ENCODE assay signal across 12 cellular contexts in the genomic region with DNA sequence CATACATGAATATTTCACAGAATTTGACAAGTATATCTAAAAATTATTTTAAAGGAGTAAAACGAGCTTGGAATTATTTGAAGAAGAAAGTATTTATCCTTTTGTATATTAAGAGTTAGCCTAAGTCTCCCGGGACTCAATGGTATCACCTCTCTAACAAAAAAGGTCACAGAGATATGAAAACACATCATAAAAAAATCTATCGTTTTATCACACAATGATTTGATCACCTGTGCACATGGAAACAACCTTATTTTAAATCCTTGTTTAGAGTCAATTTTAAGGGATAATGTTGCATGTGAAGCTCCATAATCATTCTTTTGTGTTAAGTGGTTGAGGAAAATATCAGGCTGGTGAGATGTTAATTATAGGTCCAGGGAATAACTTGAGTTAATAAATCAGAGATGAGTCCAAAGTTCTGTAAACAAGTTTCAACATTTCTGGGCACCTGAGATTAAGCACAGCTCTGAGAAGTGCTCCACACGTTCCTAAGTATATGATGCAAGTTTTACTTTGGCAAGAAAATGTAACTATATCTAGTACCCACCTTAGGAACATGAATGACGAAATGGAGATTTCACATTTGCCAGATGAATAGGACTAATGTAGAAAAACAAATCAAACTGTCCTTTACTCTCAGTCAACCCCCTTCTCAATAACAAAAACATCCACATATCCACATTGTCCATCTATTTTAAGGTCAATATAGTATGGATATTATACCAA.
A peak's percentile ranks its signal among the peaks of the same experiment; 100 is the strongest.
DNase-seq lines count a peak whose midpoint lies in the region; ATAC-seq, FAIRE-seq and TF ChIP-seq lines count a peak whose summit lies in the region.
"Had no signal": no experiment of that assay in that cellular context is flagged by ENCODE, and none has a peak within 500 bp of the region (broad histone marks: within the 10 kb centered on the region; RNA-seq: fewer than 3 reads in every experiment).

No MANE protein-coding gene starts in this region.

- peak; percentile 21 for DNase-seq in H4 (ENCODE audit: low spot score)
- DNase-seq in astrocyte of the spinal cord (ENCODE audit: low read depth, low spot score): peak; percentile 89
- DNase-seq in heart right ventricle: no peak
- DNase-seq in pulmonary artery endothelial cell (ENCODE audit: low read depth, low spot score): peak; percentile 53
- DNase-seq in cerebellar cortex (ENCODE audit: low spot score): no peak
- no peak for DNase-seq in frontal cortex (ENCODE audit: low spot score in 2 of 2)
- DNase-seq in MM.1S: no peak
- DNase-seq: NCI-H146, WERI-Rb-1 had no signal

- no peaks in the 10 kb centered on the region for H4K20me1 ChIP-seq in MM.1S (ENCODE audit: insufficient read depth, low read length)
- H4K20me1 ChIP-seq: BLaER1 had no signal

- intact Hi-C loops in heart right ventricle (cut with DNase I): loop anchor here in 2 of 10 donors (5.0 to 10.0 kb wide), 2 partner anchors 75 to 77 kb away; no protein-coding TSS in a partner anchor

- H3K27ac ChIP-seq in heart right ventricle (peak overlapping the region in 3 of 10 donors; percentile 40 to 60 (median 54)), MM.1S (ENCODE audit: low read length) (no peak overlapping the region)
- H3K27ac ChIP-seq: BLaER1, neutrophil, WERI-Rb-1 had no signal

- H3K4me2 ChIP-seq in MM.1S (ENCODE audit: low read depth, low read length): no peak overlapping the region
- H3K4me2 ChIP-seq: BLaER1 had no signal

- H3F3A ChIP-seq in MM.1S (ENCODE audit: insufficient read depth, low read length): no peaks in the 10 kb centered on the region

- no peaks in the 10 kb centered on the region for H3K79me2 ChIP-seq in MM.1S (ENCODE audit: low read length)

- H3K9me2 ChIP-seq in MM.1S (replicated peaks; ENCODE audit: insufficient read depth, low read length): no peaks in the 10 kb centered on the region

- peaks cover 0 to 22% (median 8%) of the 10 kb centered on the region in 9 donors for H3K4me1 ChIP-seq in heart right ventricle
- no peaks in the 10 kb centered on the region for H3K4me1 ChIP-seq in MM.1S (ENCODE audit: low read length)
- H3K4me1 ChIP-seq: BLaER1 had no signal

- H3K9me3 ChIP-seq in heart right ventricle (no peaks in the 10 kb centered on the region), MM.1S (replicated peaks; ENCODE audit: insufficient read depth, low read length) (no peaks in the 10 kb centered on the region; the same call in 1 of the 2 replicates)
- H3K9me3 ChIP-seq: BLaER1, neutrophil had no signal

- FAIRE-seq in frontal cortex (lab: Jason Lieb, UNC): no peak

- H3K4me3 ChIP-seq in astrocyte of the spinal cord (ENCODE audit: low read depth, low read length) (peak overlapping the region; percentile 8), heart right ventricle (no peak overlapping the region), MM.1S (ENCODE audit: low read length) (no peak overlapping the region)
- H3K4me3 ChIP-seq: BLaER1 had no signal

- no peak overlapping the region for H3K9ac ChIP-seq in MM.1S (ENCODE audit: low read length)
- H3K9ac ChIP-seq: BLaER1 had no signal

- in situ Hi-C loops in astrocyte of the spinal cord (cut with HindIII; ENCODE audit: low sequenced_read_pairs): no loop called here

- H2AFZ ChIP-seq in MM.1S (ENCODE audit: low read length): no peak overlapping the region

- WGBS in heart right ventricle, 2 donors: 59 to 65% methylated on average over 5 of the region's 5 CpGs

- no peak for TF ChIP-seq CTCF in astrocyte of the spinal cord (IDR thresholded peaks at IDR 0.05; ENCODE audit: low read depth, low read length)
- TF ChIP-seq CTCF in heart right ventricle (IDR thresholded peaks at IDR 0.05): no peak
- no peak for TF ChIP-seq CTCF in MM.1S (IDR thresholded peaks at IDR 0.05; ENCODE audit: low read length)

- ATAC-seq in heart right ventricle (peak in 6 of 8 donors; percentile 38 to 90 (median 69)), HG02571 (IDR thresholded peaks at IDR 0.05; ENCODE audit: unreplicated experiment) (no peak)

- H3K36me3 ChIP-seq in heart right ventricle (no peaks in the 10 kb centered on the region), MM.1S (replicated peaks; ENCODE audit: insufficient read depth, low read length) (no peaks in the 10 kb centered on the region)
- H3K36me3 ChIP-seq: BLaER1, neutrophil, WERI-Rb-1 had no signal

- H3K27me3 ChIP-seq in heart right ventricle (no peaks in the 10 kb centered on the region), MM.1S (replicated peaks; ENCODE audit: insufficient read depth, low read length) (no peaks in the 10 kb centered on the region)
- H3K27me3 ChIP-seq: BLaER1, neutrophil had no signal

Comparison
In these comparisons a context has a peak if more than half of its experiments do, and no peak if none do; other contexts are left out.
1. DNase-seq: peak in H4 (single experiment), astrocyte of the spinal cord (single experiment) and pulmonary artery endothelial cell (single experiment); none in heart right ventricle (0 of 2), cerebellar cortex (single experiment), frontal cortex (0 of 2) and MM.1S (single experiment).